In genomic region chr1:24070821-24071393, GRCh38 we compare ENCODE assay signal across 8 cellular contexts. TPM values are rescaled to one million over a fixed set of nuclear protein-coding genes. Genes with fewer than 3 reads are reported as not detected.
DNase-seq lines count a peak whose midpoint lies in the region; ATAC-seq, FAIRE-seq and TF ChIP-seq lines count a peak whose summit lies in the region.

No MANE protein-coding gene starts in this region.

- no peaks in the 10 kb centered on the region for H3K9me3 ChIP-seq in endothelial cell of umbilical vein (replicated peaks; ENCODE audit: control insufficient read depth, insufficient read depth, low read length)

- TF ChIP-seq POLR2A in endothelial cell of umbilical vein (IDR thresholded peaks at IDR 0.05; ENCODE audit: low read depth, low read length): no peak

- intact Hi-C loops in endothelial cell of umbilical vein (cut with micrococcal nuclease): loop anchor here (1.0 to 5.0 kb wide), 6 partner anchors 41 to 566 kb away; partner anchors contain the start of gene MYOM3

- CTCF ChIA-PET in endothelial cell of umbilical vein (lab: Charles Lee): interaction anchor here (0.6 to 3.5 kb wide), 23 partner anchors 9 to 321 kb away, joined by 3 to 45 read pairs (median 5); partner anchors contain the start of genes IL22RA1 and MYOM3

- ATAC-seq in HG03097 (IDR thresholded peaks at IDR 0.05; ENCODE audit: low FRiP score, unreplicated experiment): no peak

- TF ChIP-seq CTCF in endothelial cell of umbilical vein (IDR thresholded peaks at IDR 0.05; ENCODE audit: extremely low read depth in 1 of 2, insufficient read depth in 1 of 2, low read depth in 1 of 2, low read length in 2 of 2): peak; percentile 85 to 93

- no peaks in the 10 kb centered on the region for H3K79me2 ChIP-seq in endothelial cell of umbilical vein (ENCODE audit: control insufficient read depth, insufficient read depth, low read length)

- H3K9ac ChIP-seq in endothelial cell of umbilical vein (replicated peaks; ENCODE audit: extremely low read depth, insufficient read depth, low read length): no peak overlapping the region

- no peak overlapping the region for H3K27ac ChIP-seq in endothelial cell of umbilical vein (ENCODE audit: insufficient read depth, low read depth, low read length)

- no peaks in the 10 kb centered on the region for H3K36me3 ChIP-seq in endothelial cell of umbilical vein (ENCODE audit: control insufficient read depth in 2 of 2, extremely low read depth in 1 of 2, insufficient read depth in 2 of 2, low read length in 2 of 2)

- POLR2A ChIA-PET in endothelial cell of umbilical vein (lab: Charles Lee): interaction anchor here (1.2 kb wide), 1 partner anchor 38 kb away, joined by 3 read pairs; no protein-coding TSS in a partner anchor

- H3K4me1 ChIP-seq in endothelial cell of umbilical vein (ENCODE audit: control insufficient read depth, extremely low read depth, insufficient read depth, low read length): no peaks in the 10 kb centered on the region

- no peaks in the 10 kb centered on the region for H3K9me1 ChIP-seq in endothelial cell of umbilical vein (replicated peaks; ENCODE audit: control insufficient read depth, extremely low read depth, insufficient read depth, low read length)

- dilution Hi-C loops in endothelial cell of umbilical vein (cut with MboI; ENCODE audit: extremely low pct_ligation_motif_present, low sequenced_read_pairs): no loop called here

- no peak overlapping the region for H3K4me3 ChIP-seq in endothelial cell of umbilical vein (replicated peaks in 1 of 3; ENCODE audit: insufficient read depth in 1 of 3, low read depth in 1 of 3, low read length in 3 of 3)

- H4K20me1 ChIP-seq in endothelial cell of umbilical vein (replicated peaks; ENCODE audit: control insufficient read depth, extremely low read depth, insufficient read depth, low read length): no peaks in the 10 kb centered on the region

- peak overlapping the region; percentile 52 for H2AFZ ChIP-seq in endothelial cell of umbilical vein (ENCODE audit: low read depth, low read length)

- BruUV-seq in endothelial cell of umbilical vein (replicated peaks; lab: Mats Ljungman, UMichigan): no TSS peak

- peak; percentile 95 for FAIRE-seq in HTR-8/SVneo (lab: Jason Lieb, UNC)
- peak; percentile 91 for FAIRE-seq in endothelial cell of umbilical vein (lab: Jason Lieb, UNC)

- DNase-seq in COLO668 (lab: John Stamatoyannopoulos, UW; ENCODE audit: unreplicated experiment) (peak; percentile 87), HTR-8/SVneo (ENCODE audit: insufficient read length, low spot score) (peak; percentile 84), NOMO-1 (lab: John Stamatoyannopoulos, UW; ENCODE audit: unreplicated experiment in 2 of 2) (peak; percentile 59 to 60), endothelial cell of umbilical vein (ENCODE audit: low read depth, low spot score) (peak; percentile 77), middle frontal gyrus (ENCODE audit: extremely low spot score, low spot score) (peak; percentile 42)
- peak; percentile 86 for DNase-seq in activated CD8-positive, alpha-beta memory T cell treated with anti-CD3 and anti-CD28 coated beads for 24 hours
- DNase-seq in stimulated activated CD8-positive, alpha-beta memory T cell treated with anti-CD3 and anti-CD28 coated beads, Interleukin-4, amount 100 ng/mL, for 1 hour (ENCODE audit: low read depth in 2 of 2, low spot score in 1 of 2): peak; percentile 28 to 33

- H3K4me2 ChIP-seq in endothelial cell of umbilical vein (ENCODE audit: insufficient read depth, low read length): no peak overlapping the region

- H3K27me3 ChIP-seq in endothelial cell of umbilical vein (ENCODE audit: control insufficient read depth in 2 of 2, insufficient read depth in 2 of 2, low read length in 2 of 2): peaks cover 0 to 3% of the 10 kb centered on the region in 2 experiments

TF ChIP-seq in endothelial cell of umbilical vein, 7 proteins besides CTCF, POLR2A, EP300 and RAD21:
- TF ChIP-seq POLR2AphosphoS5 (IDR thresholded peaks at IDR 0.05; ENCODE audit: insufficient read depth, low read depth, low read length): no peak
- no peak for TF ChIP-seq EZH2 (IDR thresholded peaks at IDR 0.05; ENCODE audit: borderline replicate concordance, low read depth, low read length, severe bottlenecking)
- no peak for TF ChIP-seq FOS (IDR thresholded peaks at IDR 0.05; ENCODE audit: borderline replicate concordance, insufficient read depth, low read length)
- no peak for TF ChIP-seq GATA2 (IDR thresholded peaks at IDR 0.05; ENCODE audit: insufficient read depth, insufficient read length, low read depth, low read length)
- no peak for TF ChIP-seq MAX (IDR thresholded peaks at IDR 0.05; ENCODE audit: insufficient read depth, insufficient read length)
- no peak for TF ChIP-seq MYC (IDR thresholded peaks at IDR 0.05; ENCODE audit: low read depth, low read length)
- TF ChIP-seq JUN (IDR thresholded peaks at IDR 0.05; ENCODE audit: borderline replicate concordance, insufficient read depth, insufficient read length, low read depth): no peak

RNA-seq across cellular contexts. Expression of gene MYOM3, which starts 41.0 kb away (rescaled TPM):
- total RNA-seq in endothelial cell of umbilical vein: 0.18 and 0.40 TPM in 2 replicates
- polyA plus RNA-seq in endothelial cell of umbilical vein: 0.06 and 0.11 TPM in 2 replicates
- polyA plus RNA-seq in endothelial cell of umbilical vein (2011; cell fraction: cytosol; rRNA removed): 0.03 and 0.09 TPM in 2 replicates
- 0.14 and 0.22 TPM in 2 replicates for polyA plus RNA-seq in endothelial cell of umbilical vein (2011; cell fraction: nucleus; rRNA removed)
- polyA plus RNA-seq in endothelial cell of umbilical vein (2012): 0.15 and 0.20 TPM in 2 replicates
- polyA minus RNA-seq in endothelial cell of umbilical vein: 0.22 and 0.23 TPM in 2 replicates
- not detected for polyA minus RNA-seq in endothelial cell of umbilical vein (2011; cell fraction: cytosol; rRNA and poly(A)+ RNA removed)
- polyA minus RNA-seq in endothelial cell of umbilical vein (2011; cell fraction: nucleus; rRNA and poly(A)+ RNA removed): 0.10 TPM in 1 of 2 replicates, not detected in the other

Comparison
In these comparisons a context has a peak if more than half of its experiments do, and no peak if none do; other contexts are left out.
1. DNase-seq: peak in every context shown above with its lines; median percentile 87 in COLO668; 86 in activated CD8-positive, alpha-beta memory T cell treated with anti-CD3 and anti-CD28 coated beads for 24 hours; 84 in HTR-8/SVneo; 77 in endothelial cell of umbilical vein; 60 in NOMO-1; 42 in middle frontal gyrus; 30 in stimulated activated CD8-positive, alpha-beta memory T cell treated with anti-CD3 and anti-CD28 coated beads, Interleukin-4, amount 100 ng/mL, for 1 hour.